In the genomic region with DNA sequence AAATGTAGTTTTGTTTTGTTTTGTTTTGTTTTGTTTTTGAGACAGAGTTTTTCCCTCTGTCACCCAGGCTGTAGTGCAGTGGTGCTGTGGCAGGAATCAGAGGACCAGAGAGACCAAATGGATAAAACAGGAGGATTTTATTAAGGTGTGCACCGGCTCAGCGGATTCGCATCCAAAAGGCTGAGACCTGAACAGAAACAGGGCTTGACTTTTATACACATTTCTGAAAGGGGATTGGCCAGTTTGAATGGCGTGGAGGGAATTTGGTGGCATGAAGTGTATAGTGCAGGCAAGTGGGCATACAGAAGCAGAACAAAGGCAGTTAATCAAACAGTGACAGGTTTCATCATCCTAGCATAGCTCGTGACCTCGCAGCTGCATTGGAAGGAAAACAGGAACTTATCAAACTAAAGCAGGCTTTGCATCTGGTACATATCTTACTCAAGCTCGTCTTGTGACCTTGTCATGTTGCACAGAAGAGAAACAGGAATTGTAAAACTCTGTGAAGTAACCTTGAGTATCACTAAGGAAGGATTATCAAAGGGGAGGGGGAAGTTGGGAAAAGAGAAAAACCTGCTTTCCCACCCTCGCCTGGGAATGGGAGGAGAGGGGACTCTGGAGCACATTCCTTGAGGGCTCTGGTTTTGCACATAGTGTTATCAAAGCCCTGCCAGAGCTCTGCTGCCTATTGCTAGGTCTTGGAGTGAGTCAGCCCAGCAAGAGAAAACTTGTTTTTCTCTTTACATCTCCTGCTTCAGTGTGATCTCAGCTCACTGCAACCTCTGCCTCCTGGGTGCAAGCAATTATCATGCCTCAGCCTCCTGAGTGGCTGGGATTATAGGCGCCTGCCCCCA, we compare ENCODE assay signal across 1 cellular context.
TF ChIP-seq lines count a peak whose summit lies in the region.

No MANE protein-coding gene starts in this region.

TF ChIP-seq in HepG2, 621 proteins besides CTCF, POLR2A, EP300 and RAD21 (continued from another document):
- TF ChIP-seq, protein P1, sequence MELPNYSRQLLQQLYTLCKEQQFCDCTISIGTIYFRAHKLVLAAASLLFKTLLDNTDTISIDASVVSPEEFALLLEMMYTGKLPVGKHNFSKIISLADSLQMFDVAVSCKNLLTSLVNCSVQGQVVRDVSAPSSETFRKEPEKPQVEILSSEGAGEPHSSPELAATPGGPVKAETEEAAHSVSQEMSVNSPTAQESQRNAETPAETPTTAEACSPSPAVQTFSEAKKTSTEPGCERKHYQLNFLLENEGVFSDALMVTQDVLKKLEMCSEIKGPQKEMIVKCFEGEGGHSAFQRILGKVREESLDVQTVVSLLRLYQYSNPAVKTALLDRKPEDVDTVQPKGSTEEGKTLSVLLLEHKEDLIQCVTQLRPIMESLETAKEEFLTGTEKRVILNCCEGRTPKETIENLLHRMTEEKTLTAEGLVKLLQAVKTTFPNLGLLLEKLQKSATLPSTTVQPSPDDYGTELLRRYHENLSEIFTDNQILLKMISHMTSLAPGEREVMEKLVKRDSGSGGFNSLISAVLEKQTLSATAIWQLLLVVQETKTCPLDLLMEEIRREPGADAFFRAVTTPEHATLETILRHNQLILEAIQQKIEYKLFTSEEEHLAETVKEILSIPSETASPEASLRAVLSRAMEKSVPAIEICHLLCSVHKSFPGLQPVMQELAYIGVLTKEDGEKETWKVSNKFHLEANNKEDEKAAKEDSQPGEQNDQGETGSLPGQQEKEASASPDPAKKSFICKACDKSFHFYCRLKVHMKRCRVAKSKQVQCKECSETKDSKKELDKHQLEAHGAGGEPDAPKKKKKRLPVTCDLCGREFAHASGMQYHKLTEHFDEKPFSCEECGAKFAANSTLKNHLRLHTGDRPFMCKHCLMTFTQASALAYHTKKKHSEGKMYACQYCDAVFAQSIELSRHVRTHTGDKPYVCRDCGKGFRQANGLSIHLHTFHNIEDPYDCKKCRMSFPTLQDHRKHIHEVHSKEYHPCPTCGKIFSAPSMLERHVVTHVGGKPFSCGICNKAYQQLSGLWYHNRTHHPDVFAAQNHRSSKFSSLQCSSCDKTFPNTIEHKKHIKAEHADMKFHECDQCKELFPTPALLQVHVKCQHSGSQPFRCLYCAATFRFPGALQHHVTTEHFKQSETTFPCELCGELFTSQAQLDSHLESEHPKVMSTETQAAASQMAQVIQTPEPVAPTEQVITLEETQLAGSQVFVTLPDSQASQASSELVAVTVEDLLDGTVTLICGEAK (IDR thresholded peaks at IDR 0.05): no peak
- TF ChIP-seq, protein P1 (CRISPR knock-in tag; IDR thresholded peaks at IDR 0.05): no peak
- TF ChIP-seq NFKBIZ (CRISPR knock-in tag; IDR thresholded peaks at IDR 0.05) (peak; percentile 55; the same call in 1 of the 2 replicates), ZNF614 (CRISPR knock-in tag; IDR thresholded peaks at IDR 0.05; ENCODE audit: borderline replicate concordance) (0 out of 2 replicates have a peak, but pooled peaks have one; percentile 59), ZNF720 (CRISPR knock-in tag; IDR thresholded peaks at IDR 0.05) (no peak), SP5 (CRISPR knock-in tag; IDR thresholded peaks at IDR 0.05; ENCODE audit: borderline replicate concordance, low read depth) (no peak), ZNF33B (CRISPR knock-in tag; IDR thresholded peaks at IDR 0.05) (no peak), HMG20A (CRISPR knock-in tag; IDR thresholded peaks at IDR 0.05; ENCODE audit: borderline replicate concordance) (peak; percentile 48; the same call in 1 of the 2 replicates), RBAK (CRISPR knock-in tag; IDR thresholded peaks at IDR 0.05) (no peak), ZNF550 (CRISPR knock-in tag; IDR thresholded peaks at IDR 0.05; ENCODE audit: borderline replicate concordance) (no peak), GTF2F1 (IDR thresholded peaks at IDR 0.05; ENCODE audit: low read length) (no peak), DR1 (CRISPR knock-in tag; IDR thresholded peaks at IDR 0.05) (no peak), DPF2 (CRISPR knock-in tag; IDR thresholded peaks at IDR 0.05; ENCODE audit: borderline replicate concordance, low read depth) (no peak), TCF12 (IDR thresholded peaks at IDR 0.05) (no peak), TCF12 (CRISPR knock-in tag; IDR thresholded peaks at IDR 0.05) (no peak)
- TF ChIP-seq, protein P2, sequence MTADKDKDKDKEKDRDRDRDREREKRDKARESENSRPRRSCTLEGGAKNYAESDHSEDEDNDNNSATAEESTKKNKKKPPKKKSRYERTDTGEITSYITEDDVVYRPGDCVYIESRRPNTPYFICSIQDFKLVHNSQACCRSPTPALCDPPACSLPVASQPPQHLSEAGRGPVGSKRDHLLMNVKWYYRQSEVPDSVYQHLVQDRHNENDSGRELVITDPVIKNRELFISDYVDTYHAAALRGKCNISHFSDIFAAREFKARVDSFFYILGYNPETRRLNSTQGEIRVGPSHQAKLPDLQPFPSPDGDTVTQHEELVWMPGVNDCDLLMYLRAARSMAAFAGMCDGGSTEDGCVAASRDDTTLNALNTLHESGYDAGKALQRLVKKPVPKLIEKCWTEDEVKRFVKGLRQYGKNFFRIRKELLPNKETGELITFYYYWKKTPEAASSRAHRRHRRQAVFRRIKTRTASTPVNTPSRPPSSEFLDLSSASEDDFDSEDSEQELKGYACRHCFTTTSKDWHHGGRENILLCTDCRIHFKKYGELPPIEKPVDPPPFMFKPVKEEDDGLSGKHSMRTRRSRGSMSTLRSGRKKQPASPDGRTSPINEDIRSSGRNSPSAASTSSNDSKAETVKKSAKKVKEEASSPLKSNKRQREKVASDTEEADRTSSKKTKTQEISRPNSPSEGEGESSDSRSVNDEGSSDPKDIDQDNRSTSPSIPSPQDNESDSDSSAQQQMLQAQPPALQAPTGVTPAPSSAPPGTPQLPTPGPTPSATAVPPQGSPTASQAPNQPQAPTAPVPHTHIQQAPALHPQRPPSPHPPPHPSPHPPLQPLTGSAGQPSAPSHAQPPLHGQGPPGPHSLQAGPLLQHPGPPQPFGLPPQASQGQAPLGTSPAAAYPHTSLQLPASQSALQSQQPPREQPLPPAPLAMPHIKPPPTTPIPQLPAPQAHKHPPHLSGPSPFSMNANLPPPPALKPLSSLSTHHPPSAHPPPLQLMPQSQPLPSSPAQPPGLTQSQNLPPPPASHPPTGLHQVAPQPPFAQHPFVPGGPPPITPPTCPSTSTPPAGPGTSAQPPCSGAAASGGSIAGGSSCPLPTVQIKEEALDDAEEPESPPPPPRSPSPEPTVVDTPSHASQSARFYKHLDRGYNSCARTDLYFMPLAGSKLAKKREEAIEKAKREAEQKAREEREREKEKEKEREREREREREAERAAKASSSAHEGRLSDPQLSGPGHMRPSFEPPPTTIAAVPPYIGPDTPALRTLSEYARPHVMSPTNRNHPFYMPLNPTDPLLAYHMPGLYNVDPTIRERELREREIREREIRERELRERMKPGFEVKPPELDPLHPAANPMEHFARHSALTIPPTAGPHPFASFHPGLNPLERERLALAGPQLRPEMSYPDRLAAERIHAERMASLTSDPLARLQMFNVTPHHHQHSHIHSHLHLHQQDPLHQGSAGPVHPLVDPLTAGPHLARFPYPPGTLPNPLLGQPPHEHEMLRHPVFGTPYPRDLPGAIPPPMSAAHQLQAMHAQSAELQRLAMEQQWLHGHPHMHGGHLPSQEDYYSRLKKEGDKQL (CRISPR knock-in tag; IDR thresholded peaks at IDR 0.05; ENCODE audit: low read depth): no peak
